Comparison of ENCODE assay signal across 8 cellular contexts in genomic region chr12:3135522-3136461, GRCh38. TPM values are rescaled to one million over a fixed set of nuclear protein-coding genes. Genes with fewer than 3 reads are reported as not detected.
DNase-seq lines count a peak whose midpoint lies in the region; ATAC-seq, FAIRE-seq and TF ChIP-seq lines count a peak whose summit lies in the region.

No MANE protein-coding gene starts in this region.

- H3K9ac ChIP-seq in mesenchymal stem cell (ENCODE audit: low read length): no peak overlapping the region

- peak; percentile 66 for TF ChIP-seq CTCF in GM20000 (IDR thresholded peaks at IDR 0.05; ENCODE audit: extremely low read depth, missing control alignments)
- peak; percentile 87 for TF ChIP-seq CTCF in thoracic aorta (IDR thresholded peaks at IDR 0.05)

- WGBS in mesenchymal stem cell: 77% methylated on average over 19 of the region's 19 CpGs

- H2AFZ ChIP-seq in mesenchymal stem cell (ENCODE audit: low read depth, low read length): no peak overlapping the region

- peak; percentile 85 for DNase-seq in Ammon's horn (ENCODE audit: low spot score)
- peak; percentile 85 for DNase-seq in GM20000 (ENCODE audit: low spot score)
- DNase-seq in NCI-H226: peak; percentile 40
- DNase-seq in activated CD4-positive, alpha-beta T cell treated with anti-CD3 and anti-CD28 coated beads, Interleukin-2, amount 50 U/mL, for 1 hour: peak; percentile 16
- DNase-seq in mesenchymal stem cell: peak; percentile 80
- DNase-seq in thoracic aorta (ENCODE audit: low spot score): no peak

- peak overlapping the region; percentile 54 for H2AK5ac ChIP-seq in mesenchymal stem cell (ENCODE audit: low read length, severe bottlenecking)

- H3K23ac ChIP-seq in mesenchymal stem cell (ENCODE audit: low read length in 2 of 2): no peak overlapping the region

- H2BK15ac ChIP-seq in mesenchymal stem cell (ENCODE audit: low read depth, poor library complexity, severe bottlenecking): no peak overlapping the region

- H2BK120ac ChIP-seq in mesenchymal stem cell (ENCODE audit: low read depth, low read length): no peak overlapping the region

- peaks cover 0 to 21% of the 10 kb centered on the region in 2 experiments for H3K36me3 ChIP-seq in mesenchymal stem cell (ENCODE audit: control insufficient read depth in 1 of 2, insufficient read depth in 2 of 2, low read depth in 1 of 2, low read length in 2 of 2)
- H3K36me3 ChIP-seq in thoracic aorta: no peaks in the 10 kb centered on the region

- H3K4me3 ChIP-seq in mesenchymal stem cell (ENCODE audit: insufficient read depth in 1 of 2, low read depth in 1 of 2, low read length in 2 of 2): no peak overlapping the region
- no peak overlapping the region for H3K4me3 ChIP-seq in thoracic aorta

- no peak overlapping the region for H3K14ac ChIP-seq in mesenchymal stem cell (ENCODE audit: low read length in 2 of 2)

- peaks cover 0 to 3% of the 10 kb centered on the region in 2 experiments for H3K27me3 ChIP-seq in mesenchymal stem cell (ENCODE audit: control insufficient read depth in 1 of 2, insufficient read depth in 1 of 2, low read length in 2 of 2)
- no peaks in the 10 kb centered on the region for H3K27me3 ChIP-seq in thoracic aorta (replicated peaks; ENCODE audit: insufficient read depth)

- peak overlapping the region in 1 of 2 experiments; percentile 31 for H2BK12ac ChIP-seq in mesenchymal stem cell (ENCODE audit: low read length in 2 of 2)

- H4K8ac ChIP-seq in mesenchymal stem cell (ENCODE audit: low read length): no peak overlapping the region

- no peak overlapping the region for H3K4ac ChIP-seq in mesenchymal stem cell (ENCODE audit: low read depth in 1 of 2, low read length in 2 of 2)

- H3K9me3 ChIP-seq in mesenchymal stem cell (ENCODE audit: control insufficient read depth, low read length) (no peaks in the 10 kb centered on the region), thoracic aorta (no peaks in the 10 kb centered on the region)

- H4K91ac ChIP-seq in mesenchymal stem cell (ENCODE audit: low read length): no peak overlapping the region

- peak; percentile 31 for FAIRE-seq in endometrium (lab: Jason Lieb, UNC)

- H3K18ac ChIP-seq in mesenchymal stem cell (ENCODE audit: low read depth in 1 of 2, low read length in 2 of 2): no peak overlapping the region

- H3K79me1 ChIP-seq in mesenchymal stem cell (replicated peaks; ENCODE audit: low read length, poor library complexity, severe bottlenecking): peaks cover 33% of the 10 kb centered on the region

- ATAC-seq in thoracic aorta (ENCODE audit: insufficient number of reproducible peaks, low FRiP score, low read depth) (peak; percentile 45), GM19455 (IDR thresholded peaks at IDR 0.05; ENCODE audit: unreplicated experiment) (no peak)

- no peak overlapping the region for H3K4me2 ChIP-seq in mesenchymal stem cell (ENCODE audit: low read length, poor library complexity, severe bottlenecking)

- H2BK5ac ChIP-seq in mesenchymal stem cell (ENCODE audit: low read depth, low read length, poor library complexity, severe bottlenecking): no peak overlapping the region

- H3K4me1 ChIP-seq in mesenchymal stem cell (ENCODE audit: control insufficient read depth, insufficient read depth, low read depth, low read length) (peaks cover 52% of the 10 kb centered on the region), thoracic aorta (ENCODE audit: control insufficient read depth in 1 of 2, low read depth in 2 of 2) (peaks cover 18 to 55% of the 10 kb centered on the region in 2 donors)

- H3K27ac ChIP-seq in mesenchymal stem cell (ENCODE audit: low read length, poor library complexity, severe bottlenecking): no peak overlapping the region
- no peak overlapping the region for H3K27ac ChIP-seq in thoracic aorta

RNA-seq across cellular contexts. Expression of gene TSPAN9, which starts 58.6 kb away (rescaled TPM):
- 22.0 TPM for polyA plus RNA-seq in mesenchymal stem cell (2013, experiment 1 of 2)
- polyA plus RNA-seq in mesenchymal stem cell (2013, experiment 2 of 2): 21.7 TPM
- 10 to 100 TPM; 39.5 to 50.2 TPM for total RNA-seq in thoracic aorta
